ENCODE assay signal across 23 cellular contexts in the genomic region with DNA sequence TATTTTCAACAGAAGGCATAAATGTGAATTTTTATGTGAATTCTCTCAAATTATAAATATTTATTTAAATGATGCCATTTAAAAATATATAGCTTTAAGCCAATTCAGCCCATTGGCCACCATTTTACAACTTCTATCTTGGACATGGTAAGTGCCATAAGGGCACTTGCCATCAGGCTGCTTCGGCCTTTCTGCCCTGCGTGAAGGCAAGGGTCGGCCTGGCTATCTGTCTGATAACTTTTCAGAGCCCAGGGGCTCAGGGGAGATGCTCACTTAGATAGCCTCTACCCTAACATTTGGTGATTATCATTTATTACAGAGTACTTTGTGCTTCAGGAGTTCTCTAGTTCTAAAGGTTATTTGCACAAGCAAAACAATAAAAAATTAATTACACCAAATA.
DNase-seq lines count a peak whose midpoint lies in the region; TF ChIP-seq lines count a peak whose summit lies in the region.
"Had no signal": no experiment of that assay in that cellular context is flagged by ENCODE, and none has a peak within 500 bp of the region (broad histone marks: within the 10 kb centered on the region; RNA-seq: fewer than 3 reads in every experiment).

No MANE protein-coding gene starts in this region.

- no peaks in the 10 kb centered on the region for H3K9me3 Mint-ChIP-seq in T-helper 1 cell treated with Interleukin-12 subunit alpha and Interleukin-12 subunit beta and Interleukin-4 antibody, amounts not matched to agents 30 μg/mL and 1 μg/mL, for 36 hours
- H3K9me3 Mint-ChIP-seq in CD4-positive, alpha-beta memory T cell, result no peaks in the 10 kb centered on the region
- H3K9me3 Mint-ChIP-seq in Caco-2 (ENCODE audit: unreplicated experiment), result no peaks in the 10 kb centered on the region
- H3K9me3 Mint-ChIP-seq in nephron progenitor cell, result no peaks in the 10 kb centered on the region
- H3K9me3 Mint-ChIP-seq: activated CD4-positive, alpha-beta memory T cell treated with anti-CD3 and anti-CD28 coated beads for 36 hours; H9 had no signal

- H3K36me3 Mint-ChIP-seq in T-helper 1 cell treated with Interleukin-12 subunit alpha and Interleukin-12 subunit beta and Interleukin-4 antibody, amounts not matched to agents 30 μg/mL and 1 μg/mL, for 36 hours (ENCODE audit: low read depth), result peaks cover 11% of the 10 kb centered on the region
- peaks cover 0 to 7% of the 10 kb centered on the region in 2 donors for H3K36me3 Mint-ChIP-seq in CD4-positive, alpha-beta memory T cell
- H3K36me3 Mint-ChIP-seq in Caco-2 (ENCODE audit: insufficient read depth, unreplicated experiment), result no peaks in the 10 kb centered on the region
- no peaks in the 10 kb centered on the region for H3K36me3 Mint-ChIP-seq in nephron progenitor cell (ENCODE audit: low read depth)

- POLR2A ChIA-PET in CD4-positive, alpha-beta memory T cell (lab: Charles Lee; ENCODE audit: partially characterized antibody), result interaction anchor here (1.0 to 12.7 kb wide), 11 partner anchors 13 to 71 kb away, joined by 4 to 267 read pairs (median 11); partner anchors contain the start of gene MBNL1
- POLR2A ChIA-PET in Caco-2 (lab: Charles Lee), result no interaction called here

- no peaks in the 10 kb centered on the region for H3K27me3 Mint-ChIP-seq in T-helper 1 cell treated with Interleukin-12 subunit alpha and Interleukin-12 subunit beta and Interleukin-4 antibody, amounts not matched to agents 30 μg/mL and 1 μg/mL, for 36 hours (ENCODE audit: low read depth)
- H3K27me3 Mint-ChIP-seq in CD4-positive, alpha-beta memory T cell, result no peaks in the 10 kb centered on the region
- H3K27me3 Mint-ChIP-seq in Caco-2 (ENCODE audit: insufficient read depth, unreplicated experiment) (no peaks in the 10 kb centered on the region), nephron progenitor cell (ENCODE audit: low read depth, poor library complexity) (peaks cover 3% of the 10 kb centered on the region)
- H3K27me3 Mint-ChIP-seq: activated CD4-positive, alpha-beta memory T cell treated with anti-CD3 and anti-CD28 coated beads for 36 hours had no signal

- H3K9me3 ChIP-seq in CD4-positive, alpha-beta memory T cell (ENCODE audit: control insufficient read depth in 1 of 2, low read length in 2 of 2), result no peaks in the 10 kb centered on the region
- H3K9me3 ChIP-seq in ascending aorta (no peaks in the 10 kb centered on the region), neutrophil (no peaks in the 10 kb centered on the region), Caco-2 (no peaks in the 10 kb centered on the region)
- H3K9me3 ChIP-seq: right atrium auricular region, upper lobe of right lung had no signal

- no TSS peak for BruUV-seq in Caco-2 (replicated peaks; lab: Mats Ljungman, UMichigan)

- H3K4me3 Mint-ChIP-seq in T-helper 1 cell treated with Interleukin-12 subunit alpha and Interleukin-12 subunit beta and Interleukin-4 antibody, amounts not matched to agents 30 μg/mL and 1 μg/mL, for 36 hours, result peak overlapping the region; percentile 59
- peak overlapping the region in 7 of 8 donors; percentile 43 to 100 (median 98) for H3K4me3 Mint-ChIP-seq in CD4-positive, alpha-beta memory T cell
- no peak overlapping the region for H3K4me3 Mint-ChIP-seq in Caco-2 (ENCODE audit: unreplicated experiment)
- no peak overlapping the region for H3K4me3 Mint-ChIP-seq in nephron progenitor cell
- H3K4me3 Mint-ChIP-seq: H9 had no signal

- no peaks in the 10 kb centered on the region for H3K27me3 ChIP-seq in CD4-positive, alpha-beta memory T cell (ENCODE audit: insufficient read depth, low read length)
- H3K27me3 ChIP-seq in ascending aorta (no peaks in the 10 kb centered on the region), neutrophil (no peaks in the 10 kb centered on the region), Caco-2 (replicated peaks; ENCODE audit: control insufficient read depth, insufficient read depth, low read length) (no peaks in the 10 kb centered on the region)
- H3K27me3 ChIP-seq: right atrium auricular region, upper lobe of right lung had no signal

- no peak overlapping the region for H3K4me3 ChIP-seq in CD4-positive, alpha-beta memory T cell (ENCODE audit: low read length in 2 of 2)
- H3K4me3 ChIP-seq in ascending aorta, result no peak overlapping the region
- H3K4me3 ChIP-seq in neutrophil (ENCODE audit: low read depth in 1 of 2, low read length in 1 of 2), result no peak overlapping the region
- no peak overlapping the region for H3K4me3 ChIP-seq in Caco-2 (ENCODE audit: low read depth, low read length)
- H3K4me3 ChIP-seq: GM12878, right atrium auricular region, upper lobe of right lung had no signal

- H3K4me1 ChIP-seq in CD4-positive, alpha-beta memory T cell (ENCODE audit: insufficient read depth, low read length), result peaks cover 76% of the 10 kb centered on the region
- peaks cover 2 to 44% of the 10 kb centered on the region in 2 donors for H3K4me1 ChIP-seq in ascending aorta
- H3K4me1 ChIP-seq in neutrophil (ENCODE audit: control insufficient read depth in 1 of 2, insufficient read depth in 1 of 2, low read depth in 1 of 2, low read length in 1 of 2), result peaks cover 45 to 47% of the 10 kb centered on the region in 2 experiments
- peaks cover 10% of the 10 kb centered on the region for H3K4me1 ChIP-seq in Caco-2

- H3K36me3 ChIP-seq in CD4-positive, alpha-beta memory T cell (ENCODE audit: insufficient read depth, low read length), result no peaks in the 10 kb centered on the region
- H3K36me3 ChIP-seq in ascending aorta (no peaks in the 10 kb centered on the region), neutrophil (no peaks in the 10 kb centered on the region), Caco-2 (ENCODE audit: control insufficient read depth, insufficient read depth, low read length) (no peaks in the 10 kb centered on the region)
- H3K36me3 ChIP-seq: right atrium auricular region, upper lobe of right lung had no signal

- TF ChIP-seq CTCF in ascending aorta (IDR thresholded peaks at IDR 0.05) (no peak), neutrophil (IDR thresholded peaks at IDR 0.05) (no peak), Caco-2 (IDR thresholded peaks at IDR 0.05; ENCODE audit: insufficient read depth in 1 of 2, low read depth in 1 of 2, low read length in 1 of 2, severe bottlenecking in 1 of 2, unreplicated experiment in 1 of 2) (no peak), nephron progenitor cell (IDR thresholded peaks at IDR 0.05) (no peak)

- intact Hi-C loops in CD4-positive, alpha-beta memory T cell (cut with micrococcal nuclease), result no loop called here
- intact Hi-C loops in ascending aorta (cut with DNase I), result loop anchor here (2.0 kb wide), 1 partner anchor 51 kb away; no protein-coding TSS in a partner anchor
- intact Hi-C loops in Caco-2 (cut with micrococcal nuclease; ENCODE audit: unreplicated experiment), result no loop called here

- peaks cover 63% of the 10 kb centered on the region for H3K4me1 Mint-ChIP-seq in T-helper 1 cell treated with Interleukin-12 subunit alpha and Interleukin-12 subunit beta and Interleukin-4 antibody, amounts not matched to agents 30 μg/mL and 1 μg/mL, for 36 hours (ENCODE audit: low read depth)
- peaks cover 40 to 80% (median 55%) of the 10 kb centered on the region in 4 donors for H3K4me1 Mint-ChIP-seq in CD4-positive, alpha-beta memory T cell
- peaks cover 23% of the 10 kb centered on the region for H3K4me1 Mint-ChIP-seq in Caco-2 (ENCODE audit: low read depth, unreplicated experiment)
- no peaks in the 10 kb centered on the region for H3K4me1 Mint-ChIP-seq in nephron progenitor cell

- CTCF ChIA-PET in CD4-positive, alpha-beta memory T cell (lab: Charles Lee; ENCODE audit: partially characterized antibody), result interaction anchor here (1.0 to 1.7 kb wide), 2 partner anchors 23 to 62 kb away, joined by 3 to 8 read pairs; partner anchors contain the start of gene MBNL1
- CTCF ChIA-PET in Caco-2 (lab: Charles Lee), result no interaction called here

- H3K27ac ChIP-seq in CD4-positive, alpha-beta memory T cell (ENCODE audit: low read depth, low read length), result no peak overlapping the region
- peak overlapping the region; percentile 89 to 90 for H3K27ac ChIP-seq in ascending aorta
- H3K27ac ChIP-seq in neutrophil, result peak overlapping the region; percentile 93
- H3K27ac ChIP-seq: 22Rv1, right atrium auricular region, RWPE1 had no signal

- H3K27ac Mint-ChIP-seq in T-helper 1 cell treated with Interleukin-12 subunit alpha and Interleukin-12 subunit beta and Interleukin-4 antibody, amounts not matched to agents 30 μg/mL and 1 μg/mL, for 36 hours, result no peak overlapping the region
- peak overlapping the region in 4 of 7 donors; percentile 83 to 98 (median 94) for H3K27ac Mint-ChIP-seq in CD4-positive, alpha-beta memory T cell
- H3K27ac Mint-ChIP-seq in Caco-2 (ENCODE audit: unreplicated experiment), result no peak overlapping the region
- no peak overlapping the region for H3K27ac Mint-ChIP-seq in nephron progenitor cell
- H3K27ac Mint-ChIP-seq: H9 had no signal

- DNase-seq in T-helper 1 cell (no peak), ascending aorta (ENCODE audit: low spot score in 2 of 2) (no peak), NCI-H1417 treated with DMSO at 0.1 percent for 48 hours (lab: John Stamatoyannopoulos, UW) (no peak), Caco-2 (no peak), nephron progenitor cell (no peak)
- DNase-seq in CD4-positive, alpha-beta memory T cell, result no peak
- DNase-seq: activated CD4-positive, alpha-beta memory T cell treated with anti-CD3 and anti-CD28 coated beads for 36 hours; activated T-cell treated with anti-CD3 and anti-CD28 coated beads, Interleukin-2, amount 50 U/mL, for 48 hours; AML-193; amygdala; effector memory CD4-positive, alpha-beta T cell; H9; NCI-H1092; NCI-H524; occipital lobe; stimulated activated CD4-positive, alpha-beta T cell treated with anti-CD3 and anti-CD28 coated beads, Interleukin-15, amount 100 ng/mL, for 24 hours; upper lobe of right lung had no signal

Comparison
In these comparisons a context has a peak if more than half of its experiments do, and no peak if none do; other contexts are left out.
1. H3K27ac Mint-ChIP-seq: peak in CD4-positive, alpha-beta memory T cell (4 of 7); none in T-helper 1 cell treated with Interleukin-12 subunit alpha and Interleukin-12 subunit beta and Interleukin-4 antibody, amounts not matched to agents 30 μg/mL and 1 μg/mL, for 36 hours (single experiment), Caco-2 (single experiment) and nephron progenitor cell (single experiment).
2. H3K4me3 Mint-ChIP-seq: peak in T-helper 1 cell treated with Interleukin-12 subunit alpha and Interleukin-12 subunit beta and Interleukin-4 antibody, amounts not matched to agents 30 μg/mL and 1 μg/mL, for 36 hours (single experiment) and CD4-positive, alpha-beta memory T cell (7 of 8); none in Caco-2 (single experiment) and nephron progenitor cell (single experiment).